In genomic region chr4:83644677-83645639, GRCh38 we compare ENCODE assay signal across 8 cellular contexts.
A peak's percentile ranks its signal among the peaks of the same experiment; 100 is the strongest.
DNase-seq lines count a peak whose midpoint lies in the region; ATAC-seq, FAIRE-seq and TF ChIP-seq lines count a peak whose summit lies in the region.

No MANE protein-coding gene starts in this region.

- BruUV-seq in endothelial cell of umbilical vein (replicated peaks; lab: Mats Ljungman, UMichigan): no TSS peak

- FAIRE-seq in endothelial cell of umbilical vein (lab: Jason Lieb, UNC): peak; percentile 92

- H3K9ac ChIP-seq in endothelial cell of umbilical vein (replicated peaks; ENCODE audit: extremely low read depth, insufficient read depth, low read length): no peak overlapping the region

- no peak for TF ChIP-seq POLR2A in endothelial cell of umbilical vein (IDR thresholded peaks at IDR 0.05; ENCODE audit: low read depth, low read length)

- DNase-seq in AG04450 (ENCODE audit: low read depth, low spot score) (peak; percentile 48), GM03348 (ENCODE audit: low spot score) (peak; percentile 60), NCI-H1417 (lab: John Stamatoyannopoulos, UW) (peak; percentile 14 to 82 (median 73)), T-cell (peak in 16 of 34 experiments; percentile 2 to 45 (median 16)), endothelial cell of umbilical vein (ENCODE audit: low read depth, low spot score) (peak; percentile 73)
- DNase-seq in natural killer cell treated with Interleukin-12 subunit alpha and Interleukin-12 subunit beta and Interleukin-15 and Interleukin-18, amount 100 ng/mL, for 72 hours (ENCODE audit: low spot score): peak; percentile 66
- no peak for DNase-seq in activated effector memory CD4-positive, alpha-beta T cell treated with Interleukin-2 at 50 U/mL for 16 hours

- H3K27me3 Mint-ChIP-seq in T-cell: peaks cover 7 to 13% of the 10 kb centered on the region in 2 donors
- peaks cover 7 to 14% of the 10 kb centered on the region in 2 donors for H3K27me3 Mint-ChIP-seq in natural killer cell treated with Interleukin-12 subunit alpha and Interleukin-12 subunit beta and Interleukin-15 and Interleukin-18, amount 100 ng/mL, for 72 hours

- no peaks in the 10 kb centered on the region for H3K9me3 ChIP-seq in AG04450 (ENCODE audit: control insufficient read depth, insufficient read depth, low read length)
- no peaks in the 10 kb centered on the region for H3K9me3 ChIP-seq in endothelial cell of umbilical vein (replicated peaks; ENCODE audit: control insufficient read depth, insufficient read depth, low read length)

- no peaks in the 10 kb centered on the region for H3K4me1 ChIP-seq in endothelial cell of umbilical vein (ENCODE audit: control insufficient read depth, extremely low read depth, insufficient read depth, low read length)

- no peak overlapping the region for H3K4me2 ChIP-seq in endothelial cell of umbilical vein (ENCODE audit: insufficient read depth, low read length)

- no peaks in the 10 kb centered on the region for H3K9me3 Mint-ChIP-seq in T-cell
- no peaks in the 10 kb centered on the region for H3K9me3 Mint-ChIP-seq in natural killer cell treated with Interleukin-12 subunit alpha and Interleukin-12 subunit beta and Interleukin-15 and Interleukin-18, amount 100 ng/mL, for 72 hours

- CTCF ChIA-PET in AG04450 (lab: Charles Lee) (interaction anchor here (0.5 to 7.9 kb wide), 40 partner anchors 10 to 884 kb away, joined by 3 to 64 read pairs (median 4); no protein-coding TSS in a partner anchor), T-cell (lab: Charles Lee) (interaction anchor here (0.6 to 2.8 kb wide), 28 partner anchors 9 to 1326 kb away, joined by 3 to 13 read pairs (median 3); no protein-coding TSS in a partner anchor), endothelial cell of umbilical vein (lab: Charles Lee) (interaction anchor here (0.6 to 4.0 kb wide), 37 partner anchors 9 to 1042 kb away, joined by 3 to 51 read pairs (median 3); partner anchors contain the start of gene NKX6-1)

- dilution Hi-C loops in endothelial cell of umbilical vein (cut with MboI; ENCODE audit: extremely low pct_ligation_motif_present, low sequenced_read_pairs): no loop called here

- no peaks in the 10 kb centered on the region for H4K20me1 ChIP-seq in endothelial cell of umbilical vein (replicated peaks; ENCODE audit: control insufficient read depth, extremely low read depth, insufficient read depth, low read length)

- H2AFZ ChIP-seq in endothelial cell of umbilical vein (ENCODE audit: low read depth, low read length): no peak overlapping the region

- ATAC-seq in HG02642 (IDR thresholded peaks at IDR 0.05; ENCODE audit: poor library complexity, unreplicated experiment) (peak; percentile 65), T-cell (replicated peaks in 1 of 4) (peak in 3 of 4 experiments; percentile 45 to 58 (median 53))
- ATAC-seq in natural killer cell treated with Interleukin-12 subunit alpha and Interleukin-12 subunit beta and Interleukin-15 and Interleukin-18, amount 100 ng/mL, for 72 hours: peak; percentile 60 to 62

- H3K27ac ChIP-seq in AG04450 (ENCODE audit: low read depth, low read length): no peak overlapping the region
- no peak overlapping the region for H3K27ac ChIP-seq in endothelial cell of umbilical vein (ENCODE audit: insufficient read depth, low read depth, low read length)

- no peak overlapping the region for H3K4me3 Mint-ChIP-seq in T-cell
- H3K4me3 Mint-ChIP-seq in natural killer cell treated with Interleukin-12 subunit alpha and Interleukin-12 subunit beta and Interleukin-15 and Interleukin-18, amount 100 ng/mL, for 72 hours: no peak overlapping the region

- H3K4me1 Mint-ChIP-seq in T-cell: peaks cover 2 to 6% (median 2%) of the 10 kb centered on the region in 3 donors
- peaks cover 3 to 5% of the 10 kb centered on the region in 2 donors for H3K4me1 Mint-ChIP-seq in natural killer cell treated with Interleukin-12 subunit alpha and Interleukin-12 subunit beta and Interleukin-15 and Interleukin-18, amount 100 ng/mL, for 72 hours (ENCODE audit: low read depth in 2 of 2)

- H3K36me3 Mint-ChIP-seq in T-cell: no peaks in the 10 kb centered on the region
- no peaks in the 10 kb centered on the region for H3K36me3 Mint-ChIP-seq in natural killer cell treated with Interleukin-12 subunit alpha and Interleukin-12 subunit beta and Interleukin-15 and Interleukin-18, amount 100 ng/mL, for 72 hours

- no peaks in the 10 kb centered on the region for H3K9me1 ChIP-seq in endothelial cell of umbilical vein (replicated peaks; ENCODE audit: control insufficient read depth, extremely low read depth, insufficient read depth, low read length)

- POLR2A ChIA-PET in AG04450 (lab: Yijun Ruan, JAX): no interaction called here
- POLR2A ChIA-PET in T-cell (lab: Charles Lee): interaction anchor here in 1 of 2 donors (1.0 kb wide), 1 partner anchor 10 kb away, joined by 4 read pairs; no protein-coding TSS in a partner anchor
- POLR2A ChIA-PET in endothelial cell of umbilical vein (lab: Charles Lee): no interaction called here

- TF ChIP-seq CTCF in AG04450 (IDR thresholded peaks at IDR 0.05; ENCODE audit: low read depth, low read length) (peak; percentile 78), endothelial cell of umbilical vein (IDR thresholded peaks at IDR 0.05; ENCODE audit: extremely low read depth in 1 of 2, insufficient read depth in 1 of 2, low read depth in 1 of 2, low read length in 2 of 2) (peak; percentile 58 to 67)

- H3K4me3 ChIP-seq in AG04450 (ENCODE audit: low read depth, low read length) (no peak overlapping the region), endothelial cell of umbilical vein (replicated peaks in 1 of 3; ENCODE audit: insufficient read depth in 1 of 3, low read depth in 1 of 3, low read length in 3 of 3) (no peak overlapping the region)

- intact Hi-C loops in endothelial cell of umbilical vein (cut with micrococcal nuclease): loop anchor here (1.0 to 10.0 kb wide), 4 partner anchors 590 to 859 kb away; no protein-coding TSS in a partner anchor

- no peak overlapping the region for H3K27ac Mint-ChIP-seq in T-cell
- no peak overlapping the region for H3K27ac Mint-ChIP-seq in natural killer cell treated with Interleukin-12 subunit alpha and Interleukin-12 subunit beta and Interleukin-15 and Interleukin-18, amount 100 ng/mL, for 72 hours

- H3K79me2 ChIP-seq in endothelial cell of umbilical vein (ENCODE audit: control insufficient read depth, insufficient read depth, low read length): no peaks in the 10 kb centered on the region

- no peaks in the 10 kb centered on the region for H3K36me3 ChIP-seq in endothelial cell of umbilical vein (ENCODE audit: control insufficient read depth in 2 of 2, extremely low read depth in 1 of 2, insufficient read depth in 2 of 2, low read length in 2 of 2)

- H3K27me3 ChIP-seq in AG04450 (ENCODE audit: control insufficient read depth, insufficient read depth, low read length) (peaks cover 7% of the 10 kb centered on the region), endothelial cell of umbilical vein (ENCODE audit: control insufficient read depth in 2 of 2, insufficient read depth in 2 of 2, low read length in 2 of 2) (peaks cover 17 to 29% of the 10 kb centered on the region in 2 experiments)

TF ChIP-seq in endothelial cell of umbilical vein, 7 proteins besides CTCF, POLR2A, EP300 and RAD21:
- TF ChIP-seq FOS (IDR thresholded peaks at IDR 0.05; ENCODE audit: borderline replicate concordance, insufficient read depth, low read length): no peak
- no peak for TF ChIP-seq GATA2 (IDR thresholded peaks at IDR 0.05; ENCODE audit: insufficient read depth, insufficient read length, low read depth, low read length)
- no peak for TF ChIP-seq POLR2AphosphoS5 (IDR thresholded peaks at IDR 0.05; ENCODE audit: insufficient read depth, low read depth, low read length)
- TF ChIP-seq MAX (IDR thresholded peaks at IDR 0.05; ENCODE audit: insufficient read depth, insufficient read length): no peak
- TF ChIP-seq JUN (IDR thresholded peaks at IDR 0.05; ENCODE audit: borderline replicate concordance, insufficient read depth, insufficient read length, low read depth): no peak
- no peak for TF ChIP-seq EZH2 (IDR thresholded peaks at IDR 0.05; ENCODE audit: borderline replicate concordance, low read depth, low read length, severe bottlenecking)
- no peak for TF ChIP-seq MYC (IDR thresholded peaks at IDR 0.05; ENCODE audit: low read depth, low read length)
